Comparison of ENCODE assay signal across 17 cellular contexts in genomic region chr4:153090670-153091385, GRCh38.
"Had no signal": no experiment of that assay in that cellular context is flagged by ENCODE, and none has a peak within 500 bp of the region (broad histone marks: within the 10 kb centered on the region; RNA-seq: fewer than 3 reads in every experiment).

No MANE protein-coding gene starts in this region.

- H3K27ac ChIP-seq: left lung, sigmoid colon, thyroid gland, WERI-Rb-1 had no signal

- H3K9me3 ChIP-seq: left lung, sigmoid colon, thyroid gland had no signal

- ATAC-seq: activated CD8-positive, alpha-beta T cell treated with anti-CD3 and anti-CD28 coated beads for 36 hours; activated naive CD4-positive, alpha-beta T cell treated with anti-CD3 and anti-CD28 coated beads, Interleukin-2, amount 50 U/mL, for 72 hours; left lung; natural killer cell had no signal

- DNase-seq: activated CD4-positive, alpha-beta T cell treated with anti-CD3 and anti-CD28 coated beads, Interleukin-2, amount 10 ng/mL, durations not matched to agents 7 days and 5 days; activated CD4-positive, CD25-positive, alpha-beta regulatory T cell treated with anti-CD3 and anti-CD28 coated beads, Interleukin-2, amount 50 U/mL, for 72 hours; activated CD8-positive, alpha-beta T cell treated with anti-CD3 and anti-CD28 coated beads for 36 hours; activated T-cell treated with anti-CD3 and anti-CD28 coated beads, Interleukin-2, amount 50 U/mL, for 1 hour; effector CD8-positive, alpha-beta T cell; foreskin melanocyte; kidney; left lung; natural killer cell; sigmoid colon; stimulated activated CD4-positive, alpha-beta T cell treated with anti-CD3 and anti-CD28 coated beads, Interleukin-4, amount 100 ng/mL, for 24 hours; stimulated activated naive CD4-positive, alpha-beta T cell treated with Interleukin-2 at 50 U/mL for 16 hours; T-helper 1 cell; thyroid gland; WERI-Rb-1 had no signal

- H3K27me3 ChIP-seq: left lung, sigmoid colon, thyroid gland had no signal

- H3K4me1 ChIP-seq: thyroid gland had no signal

- H3K36me3 ChIP-seq: left lung, sigmoid colon, thyroid gland, WERI-Rb-1 had no signal

- H3K4me3 ChIP-seq: left lung, lung, sigmoid colon, thyroid gland had no signal
